Comparison of ENCODE assay signal across 9 cellular contexts in the genomic region with DNA sequence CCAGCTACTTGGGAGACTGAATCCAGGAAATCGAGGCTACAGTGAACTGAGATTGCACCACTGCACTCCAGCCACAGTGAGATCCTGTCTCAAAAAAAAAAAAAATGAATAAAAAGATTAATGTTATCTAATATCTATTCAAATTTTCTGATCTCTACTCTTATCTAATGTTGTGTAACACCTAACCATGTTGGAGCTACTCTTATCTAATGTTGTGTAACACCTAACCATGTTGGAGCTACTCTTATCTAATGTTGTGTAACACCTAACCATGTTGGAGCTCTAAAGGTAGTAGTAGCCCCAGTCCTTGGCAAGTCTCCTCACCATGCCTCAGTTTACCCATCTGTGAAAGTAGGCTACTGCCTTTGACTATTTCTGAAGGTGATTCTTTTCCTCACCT. TPM values are rescaled to one million over a fixed set of nuclear protein-coding genes. Genes with fewer than 3 reads are reported as not detected.
"Had no signal": no experiment of that assay in that cellular context is flagged by ENCODE, and none has a peak within 500 bp of the region (broad histone marks: within the 10 kb centered on the region; RNA-seq: fewer than 3 reads in every experiment).

No MANE protein-coding gene starts in this region.

RNA-seq across cellular contexts. Expression of gene SRRM4, which starts 26.9 kb away (rescaled TPM):
- total RNA-seq: activated CD4-positive, alpha-beta memory T cell treated with anti-CD3 and anti-CD28 coated beads, Interleukin-2, amount 10 ng/mL, durations not matched to agents 7 days and 5 days; activated CD4-positive, alpha-beta T cell treated with anti-CD3 and anti-CD28 coated beads for 36 hours; activated CD8-positive, alpha-beta memory T cell treated with anti-CD3 and anti-CD28 coated beads for 36 hours; activated naive CD4-positive, alpha-beta T cell treated with anti-CD3 and anti-CD28 coated beads for 36 hours; activated T-helper 17 cell treated with anti-CD3 and anti-CD28 coated beads, Interleukin-2, amount 50 U/mL, for 72 hours; breast epithelium; Peyer's patch; SJCRH30; T-helper 2 cell treated with Interferon-gamma antibody and Interleukin-4, amounts not matched to agents 100 ng/mL and 5 ng/mL, for 36 hours had no signal
